ENCODE assay signal across 20 cellular contexts in genomic region chr15:65509321-65509720, GRCh38.
"Had no signal": no experiment of that assay in that cellular context is flagged by ENCODE, and none has a peak within 500 bp of the region (broad histone marks: within the 10 kb centered on the region; RNA-seq: fewer than 3 reads in every experiment).

No MANE protein-coding gene starts in this region.

- H3K4me3 Mint-ChIP-seq: activated CD4-positive, alpha-beta memory T cell treated with anti-CD3 and anti-CD28 coated beads, Interleukin-2, amount 10 ng/mL, durations not matched to agents 7 days and 5 days; activated naive CD4-positive, alpha-beta T cell treated with anti-CD3 and anti-CD28 coated beads for 36 hours; effector memory CD8-positive, alpha-beta T cell; mesothelial cell of epicardium; naive thymus-derived CD8-positive, alpha-beta T cell; type B pancreatic cell had no signal

- H3K27me3 Mint-ChIP-seq: activated CD4-positive, alpha-beta memory T cell treated with anti-CD3 and anti-CD28 coated beads, Interleukin-2, amount 10 ng/mL, durations not matched to agents 7 days and 5 days; effector memory CD8-positive, alpha-beta T cell; naive thymus-derived CD8-positive, alpha-beta T cell; type B pancreatic cell had no signal

- H3K27ac Mint-ChIP-seq: activated CD4-positive, alpha-beta memory T cell treated with anti-CD3 and anti-CD28 coated beads, Interleukin-2, amount 10 ng/mL, durations not matched to agents 7 days and 5 days; activated naive CD4-positive, alpha-beta T cell treated with anti-CD3 and anti-CD28 coated beads for 36 hours; activated T-helper 2 cell treated with anti-CD3 and anti-CD28 coated beads, Interferon-gamma antibody, Interleukin-2, Interleukin-4, amounts not matched to agents 10 μg/mL and 5 μg/mL and 100 μg/mL, durations not matched to agents 14 hours and 24 hours and 36 hours; mesothelial cell of epicardium; type B pancreatic cell had no signal

- ATAC-seq: effector memory CD8-positive, alpha-beta T cell; gastrocnemius medialis; naive thymus-derived CD8-positive, alpha-beta T cell had no signal

- DNase-seq: activated CD4-positive, alpha-beta memory T cell treated with anti-CD3 and anti-CD28 coated beads, Interleukin-2, amount 10 ng/mL, durations not matched to agents 7 days and 5 days; activated CD4-positive, alpha-beta T cell treated with anti-CD3 and anti-CD28 coated beads for 48 hours; activated CD4-positive, CD25-positive, alpha-beta regulatory T cell; activated naive CD4-positive, alpha-beta T cell treated with anti-CD3 and anti-CD28 coated beads for 36 hours; activated T-cell treated with anti-CD3 and anti-CD28 coated beads for 4 hours; aorta; central memory CD4-positive, alpha-beta T cell; effector memory CD8-positive, alpha-beta T cell; gastrocnemius medialis; hippocampal formation; left ventricle myocardium inferior; naive thymus-derived CD8-positive, alpha-beta T cell; ovary; stimulated activated CD4-positive, alpha-beta T cell treated with anti-CD3 and anti-CD28 coated beads, Interleukin-2, amount 100 ng/mL, for 48 hours; stimulated activated CD8-positive, alpha-beta memory T cell treated with anti-CD3 and anti-CD28 coated beads, Interleukin-4, amount 100 ng/mL, for 48 hours; stimulated activated naive CD4-positive, alpha-beta T cell treated with Interleukin-2 at 50 U/mL for 16 hours; T-helper 9 cell had no signal

- H3K4me1 Mint-ChIP-seq: mesothelial cell of epicardium had no signal

- H3K9me3 Mint-ChIP-seq: activated CD4-positive, alpha-beta memory T cell treated with anti-CD3 and anti-CD28 coated beads, Interleukin-2, amount 10 ng/mL, durations not matched to agents 7 days and 5 days; activated naive CD4-positive, alpha-beta T cell treated with anti-CD3 and anti-CD28 coated beads for 36 hours; activated T-helper 2 cell treated with anti-CD3 and anti-CD28 coated beads, Interferon-gamma antibody, Interleukin-2, Interleukin-4, amounts not matched to agents 10 μg/mL and 5 μg/mL and 100 μg/mL, durations not matched to agents 14 hours and 24 hours and 36 hours; effector memory CD8-positive, alpha-beta T cell; mesothelial cell of epicardium; naive thymus-derived CD8-positive, alpha-beta T cell; type B pancreatic cell had no signal
